17 cellular contexts compared by ENCODE assay signal in the genomic region with DNA sequence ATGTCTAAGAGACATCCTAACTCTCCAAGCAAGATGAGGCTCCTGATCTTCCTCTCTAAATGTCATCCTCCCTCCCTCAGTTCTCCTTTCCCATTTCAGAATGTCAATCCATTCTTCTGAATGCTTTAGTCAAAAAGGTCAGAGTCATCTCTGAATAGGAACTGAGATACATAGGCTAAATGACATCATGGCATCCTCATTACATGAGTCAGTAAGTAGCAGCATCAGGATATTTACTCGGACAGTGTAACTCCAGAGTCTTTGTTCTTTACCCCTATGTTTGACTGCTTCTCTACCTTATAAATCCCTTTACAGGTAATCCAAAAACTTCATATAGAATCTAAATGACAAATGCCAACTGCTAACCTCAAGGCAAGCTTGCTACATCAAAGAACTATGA.
"Had no signal": no experiment of that assay in that cellular context is flagged by ENCODE, and none has a peak within 500 bp of the region (broad histone marks: within the 10 kb centered on the region; RNA-seq: fewer than 3 reads in every experiment).

No MANE protein-coding gene starts in this region.

- H3K36me3 ChIP-seq: cardiac muscle cell had no signal

- H3K4me3 ChIP-seq: cardiac muscle cell, coronary artery had no signal

- DNase-seq: activated CD4-positive, alpha-beta memory T cell treated with anti-CD3 and anti-CD28 coated beads for 36 hours; activated CD4-positive, alpha-beta T cell treated with anti-CD3 and anti-CD28 coated beads for 1 hour; activated effector memory CD4-positive, alpha-beta T cell treated with anti-CD3 and anti-CD28 coated beads, Interleukin-2, amount 50 U/mL, for 16 hours; activated T-cell treated with anti-CD3 and anti-CD28 coated beads, Interleukin-2, amount 50 U/mL, for 4 hours; amygdala; effector memory CD4-positive, alpha-beta T cell; erythroblast; glutamatergic neuron; immature natural killer cell; mammary epithelial cell; nucleus accumbens; right cardiac atrium; stimulated activated naive CD4-positive, alpha-beta T cell had no signal

- ATAC-seq: activated naive CD4-positive, alpha-beta T cell treated with anti-CD3 and anti-CD28 coated beads, Interleukin-2, amount 50 U/mL, for 72 hours; activated T-cell treated with anti-CD3 and anti-CD28 coated beads, Interleukin-2, amount 50 U/mL, for 4 hours; natural killer cell treated with Interleukin-12 subunit alpha and Interleukin-12 subunit beta and Interleukin-15 and Interleukin-18, amount 100 ng/mL, for 72 hours; right cardiac atrium had no signal

- H3K27ac ChIP-seq: cardiac muscle cell, coronary artery had no signal

- H3K27me3 ChIP-seq: cardiac muscle cell had no signal
